ENCODE assay signal across 1 cellular context in genomic region chr17:41654908-41655607, GRCh38.
A peak's percentile ranks its signal among the peaks of the same experiment; 100 is the strongest.
TF ChIP-seq lines count a peak whose summit lies in the region.

No MANE protein-coding gene starts in this region.

TF ChIP-seq in HepG2, 621 proteins besides CTCF, POLR2A, EP300 and RAD21:
- TF ChIP-seq HNRNPLL (IDR thresholded peaks at IDR 0.05; ENCODE audit: low read depth, low read length, poor library complexity, severe bottlenecking) (peak; percentile 7), DMTF1 (CRISPR knock-in tag; IDR thresholded peaks at IDR 0.05) (no peak)
